Comparison of ENCODE assay signal across 26 cellular contexts in the genomic region with DNA sequence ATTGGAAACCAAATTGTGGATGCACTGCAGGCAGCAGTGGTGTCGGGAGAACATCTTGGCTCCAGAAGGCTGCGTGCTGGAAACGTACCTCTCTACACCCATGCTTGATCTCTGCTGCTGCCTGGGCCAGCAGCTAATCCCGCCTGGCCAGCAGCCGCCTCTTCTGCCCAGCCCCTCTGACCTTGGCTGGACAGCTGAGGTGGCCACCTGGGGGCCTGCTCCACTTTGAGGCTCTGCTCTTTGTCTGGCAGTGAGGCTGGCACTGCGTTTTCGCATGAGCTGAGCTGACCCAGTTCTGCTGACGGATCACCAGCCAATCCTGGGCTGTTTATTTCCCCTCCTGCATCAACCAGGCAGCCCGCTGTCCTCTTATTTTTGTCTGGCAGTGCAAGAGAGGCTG.
DNase-seq lines count a peak whose midpoint lies in the region; ATAC-seq and TF ChIP-seq lines count a peak whose summit lies in the region.
"Had no signal": no experiment of that assay in that cellular context is flagged by ENCODE, and none has a peak within 500 bp of the region (broad histone marks: within the 10 kb centered on the region; RNA-seq: fewer than 3 reads in every experiment).

No MANE protein-coding gene starts in this region.

- intact Hi-C loops in sciatic nerve (cut with DNase I) (no loop called here), left ventricle myocardium inferior (cut with micrococcal nuclease) (no loop called here), esophagus muscularis mucosa (cut with DNase I) (no loop called here)

- H3K27ac ChIP-seq in muscle layer of colon (ENCODE audit: low read depth, low read length) (peak overlapping the region; percentile 31), left ventricle myocardium inferior (replicated peaks) (no peak overlapping the region), esophagus muscularis mucosa (replicated peaks in 1 of 4) (no peak overlapping the region)
- H3K27ac ChIP-seq: breast epithelium, KMS-11, spleen had no signal

- H3K4me1 ChIP-seq in muscle layer of colon (ENCODE audit: insufficient read depth, low read length) = peaks cover 15% of the 10 kb centered on the region
- no peaks in the 10 kb centered on the region for H3K4me1 ChIP-seq in left ventricle myocardium inferior
- no peaks in the 10 kb centered on the region for H3K4me1 ChIP-seq in esophagus muscularis mucosa
- H3K4me1 ChIP-seq: breast epithelium, Caco-2, HAP-1, spleen had no signal

- H3K9ac ChIP-seq in muscle layer of colon (ENCODE audit: low read length) = no peak overlapping the region
- H3K9ac ChIP-seq: KMS-11 had no signal

- ATAC-seq in sciatic nerve (peak; percentile 20), GM21529 (IDR thresholded peaks at IDR 0.05; ENCODE audit: unreplicated experiment) (no peak)
- ATAC-seq: activated CD8-positive, alpha-beta T cell treated with anti-CD3 and anti-CD28 coated beads, Interleukin-2, amount 10 ng/mL, durations not matched to agents 7 days and 5 days; left cardiac atrium; stimulated activated naive B cell treated with anti-CD40 and anti-IgM and Interleukin-4, amounts not matched to agents 10 μg/mL and 1 μg/mL and 100 μg/mL, for 72 hours; T-helper 17 cell had no signal

- no peak for TF ChIP-seq CTCF in left ventricle myocardium inferior (IDR thresholded peaks at IDR 0.05; ENCODE audit: borderline replicate concordance)
- no peak for TF ChIP-seq CTCF in esophagus muscularis mucosa (IDR thresholded peaks at IDR 0.05)

- no peaks in the 10 kb centered on the region for H3K9me3 ChIP-seq in muscle layer of colon (ENCODE audit: low read length)
- peaks cover under 1% of the 10 kb centered on the region for H3K9me3 ChIP-seq in left ventricle myocardium inferior (replicated peaks)
- peaks cover 0 to 2% (median 0%) of the 10 kb centered on the region in 4 donors for H3K9me3 ChIP-seq in esophagus muscularis mucosa
- H3K9me3 ChIP-seq: HAP-1 had no signal

- TF ChIP-seq POLR2A in esophagus muscularis mucosa (IDR thresholded peaks at IDR 0.05; ENCODE audit: low read depth) = no peak

- no peak for TF ChIP-seq EP300 in esophagus muscularis mucosa (IDR thresholded peaks at IDR 0.05)

- H3K36me3 ChIP-seq in muscle layer of colon (ENCODE audit: insufficient read depth, low read length) (no peaks in the 10 kb centered on the region), left ventricle myocardium inferior (no peaks in the 10 kb centered on the region), esophagus muscularis mucosa (no peaks in the 10 kb centered on the region)
- H3K36me3 ChIP-seq: breast epithelium, HAP-1, spleen had no signal

- DNase-seq in NCI-H1092 (lab: John Stamatoyannopoulos, UW) (peak; percentile 6), cerebellum (ENCODE audit: low spot score) (peak; percentile 91), sciatic nerve (ENCODE audit: low spot score) (no peak), left ventricle myocardium inferior (no peak), esophagus muscularis mucosa (ENCODE audit: extremely low spot score) (no peak), amniotic stem cell (lab: John Stamatoyannopoulos, UW) (no peak)
- DNase-seq: activated CD8-positive, alpha-beta T cell treated with anti-CD3 and anti-CD28 coated beads, Interleukin-2, amount 10 ng/mL, durations not matched to agents 7 days and 5 days; activated gamma-delta T cell; activated T-cell treated with anti-CD3 and anti-CD28 coated beads for 4 hours; Caco-2; DND-41; glutamatergic neuron; left cardiac atrium; mesendoderm; natural killer cell; NCI-H2171; NCI-H510A treated with DMSO at 0.1 percent for 48 hours; spleen; stimulated activated CD4-positive, alpha-beta T cell treated with anti-CD3 and anti-CD28 coated beads, Interleukin-4, amount 100 ng/mL, for 24 hours; stimulated activated naive B cell treated with anti-CD40 and anti-IgM and Interleukin-4, amounts not matched to agents 10 μg/mL and 1 μg/mL and 100 μg/mL, for 72 hours; T-helper 17 cell had no signal

- 54% methylated on average over 7 of the region's 9 CpGs for WGBS in esophagus muscularis mucosa

- no peaks in the 10 kb centered on the region for H3K27me3 ChIP-seq in muscle layer of colon (ENCODE audit: control insufficient read depth in 1 of 2, insufficient read depth in 2 of 2, low read length in 2 of 2)
- H3K27me3 ChIP-seq in left ventricle myocardium inferior (ENCODE audit: low read depth) = no peaks in the 10 kb centered on the region
- no peaks in the 10 kb centered on the region for H3K27me3 ChIP-seq in esophagus muscularis mucosa
- H3K27me3 ChIP-seq: breast epithelium, spleen had no signal

- H3K4me3 ChIP-seq in muscle layer of colon (ENCODE audit: low read depth in 1 of 2, low read length in 2 of 2) (no peak overlapping the region), left ventricle myocardium inferior (no peak overlapping the region), esophagus muscularis mucosa (no peak overlapping the region)
- H3K4me3 ChIP-seq: breast epithelium, HAP-1, spleen had no signal

Comparison
In these comparisons a context has a peak if more than half of its experiments do, and no peak if none do; other contexts are left out.
1. DNase-seq: peak in NCI-H1092 (single experiment) and cerebellum (single experiment); none in sciatic nerve (single experiment), left ventricle myocardium inferior (single experiment), esophagus muscularis mucosa (single experiment) and amniotic stem cell (single experiment).